21 cellular contexts compared by ENCODE assay signal in the genomic region with DNA sequence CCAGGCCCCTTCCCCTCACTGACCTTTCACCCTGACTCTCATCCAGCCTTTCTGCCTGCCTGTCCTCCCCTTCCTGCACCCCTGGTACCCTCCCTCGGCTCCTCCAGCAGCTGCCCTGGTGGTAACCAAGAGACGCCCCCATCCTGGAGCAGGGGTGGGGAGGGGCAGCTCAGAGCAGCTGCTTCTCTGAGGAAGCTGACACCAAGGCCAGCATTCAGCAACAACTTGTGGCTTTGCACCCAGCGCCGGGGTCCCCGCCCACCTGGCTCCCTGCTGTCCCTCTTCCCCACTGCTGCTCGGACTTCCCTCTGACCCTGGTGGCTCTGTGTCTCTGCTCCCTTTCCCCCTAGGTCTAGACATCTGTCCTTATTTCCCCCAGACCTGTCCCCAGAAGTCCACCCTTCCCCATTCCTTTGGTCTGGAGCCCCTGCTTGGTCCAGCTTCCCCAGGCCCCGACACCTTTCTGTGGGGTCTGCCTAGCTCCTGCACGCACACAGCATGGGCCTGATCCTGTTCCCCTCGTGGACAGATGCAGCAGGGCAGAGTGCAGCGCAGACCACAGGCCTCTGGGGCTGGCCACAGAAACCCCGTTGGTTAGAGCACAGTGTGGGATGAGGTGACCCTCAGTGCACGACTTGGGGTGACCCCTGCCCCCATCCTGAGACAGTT. TPM values are rescaled to one million over a fixed set of nuclear protein-coding genes. Genes with fewer than 3 reads are reported as not detected.
DNase-seq lines count a peak whose midpoint lies in the region; FAIRE-seq and TF ChIP-seq lines count a peak whose summit lies in the region.
"Had no signal": no experiment of that assay in that cellular context is flagged by ENCODE, and none has a peak within 500 bp of the region (broad histone marks: within the 10 kb centered on the region; RNA-seq: fewer than 3 reads in every experiment).

No MANE protein-coding gene starts in this region.

- H3K14ac ChIP-seq in neuronal stem cell (ENCODE audit: low read length): peak overlapping the region; percentile 21

- intact Hi-C loops in vagina (cut with DNase I): no loop called here

- no peak overlapping the region for H4K8ac ChIP-seq in neuronal stem cell (ENCODE audit: low read depth, low read length)

- H4K91ac ChIP-seq in neuronal stem cell (ENCODE audit: low read depth, low read length, poor library complexity): no peak overlapping the region

- in situ Hi-C loops in KBM-7 (cut with MboI; ENCODE audit: low pct_unique_long_range_greater_than_20kb, low sequenced_read_pairs): no loop called here

- FAIRE-seq in astrocyte (lab: Jason Lieb, UNC): no peak
- FAIRE-seq: A204.1, islet of Langerhans had no signal

- H3K4me3 Mint-ChIP-seq in astrocyte (ENCODE audit: unreplicated experiment): no peak overlapping the region

- H3K27me3 Mint-ChIP-seq in astrocyte (ENCODE audit: low read depth, unreplicated experiment): peaks cover 8% of the 10 kb centered on the region

- H3K27ac Mint-ChIP-seq in astrocyte (ENCODE audit: unreplicated experiment): peak overlapping the region; percentile 18
- H3K27ac Mint-ChIP-seq: CD4-positive, alpha-beta T cell had no signal

- H3K9ac ChIP-seq in astrocyte (ENCODE audit: low read length) (no peak overlapping the region), neuronal stem cell (ENCODE audit: low read depth, low read length, poor library complexity) (peak overlapping the region; percentile 44)

- H3K4ac ChIP-seq in neuronal stem cell (ENCODE audit: low read length): no peak overlapping the region

- no peak for TF ChIP-seq POLR2A in vagina (IDR thresholded peaks at IDR 0.05)

- H3K4me3 ChIP-seq in astrocyte (ENCODE audit: insufficient read depth, low read depth, low read length) (no peak overlapping the region), neuronal stem cell (ENCODE audit: low read length in 2 of 2) (no peak overlapping the region), vagina (no peak overlapping the region), foreskin fibroblast (ENCODE audit: low read depth in 1 of 2, low read length in 2 of 2) (no peak overlapping the region)
- H3K4me3 ChIP-seq: ovary had no signal

- no peak overlapping the region for H2BK12ac ChIP-seq in neuronal stem cell (ENCODE audit: low read length)

- peak overlapping the region; percentile 21 for H2AK5ac ChIP-seq in neuronal stem cell (ENCODE audit: low read depth, low read length)

- no peak overlapping the region for H2BK5ac ChIP-seq in neuronal stem cell (ENCODE audit: low read length)

- H3K79me2 ChIP-seq in astrocyte (ENCODE audit: insufficient read depth, low read length): no peaks in the 10 kb centered on the region

- H3K4me2 ChIP-seq in astrocyte (ENCODE audit: low read length): no peak overlapping the region
- H3K4me2 ChIP-seq in neuronal stem cell (ENCODE audit: insufficient read depth, low read length, poor library complexity, severe bottlenecking): no peak overlapping the region

- no CpG with 5 or more reads among the region's 12 CpGs for WGBS in neuronal stem cell (ENCODE audit: extremely low coverage in 2 of 2, insufficient read length in 2 of 2, insufficient replicate concordance in 1 of 2), 2 donors

- H3K36me3 ChIP-seq in astrocyte (ENCODE audit: insufficient read depth, low read length): no peaks in the 10 kb centered on the region
- peaks cover 18 to 24% of the 10 kb centered on the region in 2 donors for H3K36me3 ChIP-seq in neuronal stem cell (replicated peaks in 1 of 2; ENCODE audit: control insufficient read depth in 2 of 2, insufficient read depth in 2 of 2, low read length in 2 of 2)
- peaks cover 0 to 13% of the 10 kb centered on the region in 2 donors for H3K36me3 ChIP-seq in vagina
- H3K36me3 ChIP-seq: ovary had no signal

- H3K18ac ChIP-seq in neuronal stem cell (ENCODE audit: low read length): peak overlapping the region; percentile 3

- peak overlapping the region; percentile 65 for H3K23ac ChIP-seq in neuronal stem cell (ENCODE audit: low read depth, low read length, poor library complexity)

- peaks cover 9% of the 10 kb centered on the region for H3K36me3 Mint-ChIP-seq in astrocyte (ENCODE audit: low read depth, unreplicated experiment)

- DNase-seq in NCI-H2107 treated with DMSO at 0.1 percent for 48 hours (lab: John Stamatoyannopoulos, UW; ENCODE audit: unreplicated experiment): peak; percentile 7
- DNase-seq in NCI-H2107 (lab: John Stamatoyannopoulos, UW): no peak
- peak; percentile 29 for DNase-seq in KBM-7
- DNase-seq in astrocyte (ENCODE audit: low read depth): no peak
- no peak for DNase-seq in neuronal stem cell (ENCODE audit: low spot score)
- DNase-seq in NCI-H774 (lab: John Stamatoyannopoulos, UW): no peak
- DNase-seq in vagina (ENCODE audit: extremely low spot score in 2 of 2): no peak
- DNase-seq in foreskin fibroblast: no peak
- DNase-seq: activated CD4-positive, CD25-positive, alpha-beta regulatory T cell; activated T-cell treated with anti-CD3 and anti-CD28 coated beads for 4 hours; CD4-positive, alpha-beta T cell; central memory CD4-positive, alpha-beta T cell; GOT3; NCI-H1092 treated with DMSO at 0.1 percent for 48 hours; NCI-H226; ovary; stimulated activated CD4-positive, alpha-beta T cell treated with anti-CD3 and anti-CD28 coated beads, Interleukin-15, amount 100 ng/mL, for 24 hours; SW 1271 had no signal

- H3K79me1 ChIP-seq in neuronal stem cell (ENCODE audit: low read depth, low read length): peaks cover 9% of the 10 kb centered on the region

- no peak overlapping the region for H2AFZ ChIP-seq in astrocyte (ENCODE audit: low read depth, low read length)
- H2AFZ ChIP-seq in neuronal stem cell (ENCODE audit: low read length): no peak overlapping the region

- peaks cover 11% of the 10 kb centered on the region for H4K20me1 ChIP-seq in astrocyte (ENCODE audit: insufficient read depth, low read length)

- no peaks in the 10 kb centered on the region for H3K9me3 Mint-ChIP-seq in astrocyte (ENCODE audit: unreplicated experiment)
- H3K9me3 Mint-ChIP-seq: CD4-positive, alpha-beta T cell had no signal

- H3K9me3 ChIP-seq in astrocyte (ENCODE audit: insufficient read depth, low read depth, low read length) (no peaks in the 10 kb centered on the region), neuronal stem cell (replicated peaks in 1 of 2; ENCODE audit: control insufficient read depth in 2 of 2, insufficient read depth in 1 of 2, low read depth in 1 of 2, low read length in 2 of 2) (no peaks in the 10 kb centered on the region), vagina (no peaks in the 10 kb centered on the region)
- H3K9me3 ChIP-seq: ovary had no signal

- TF ChIP-seq CTCF in astrocyte (IDR thresholded peaks at IDR 0.05; ENCODE audit: insufficient read depth, low read depth, low read length) (no peak), vagina (IDR thresholded peaks at IDR 0.05) (no peak), foreskin fibroblast (IDR thresholded peaks at IDR 0.05; ENCODE audit: low read depth, low read length) (no peak)

- H3K27ac ChIP-seq in astrocyte (ENCODE audit: low read depth, low read length): no peak overlapping the region
- no peak overlapping the region for H3K27ac ChIP-seq in neuronal stem cell (replicated peaks; ENCODE audit: low read length)
- no peak overlapping the region for H3K27ac ChIP-seq in vagina
- H3K27ac ChIP-seq: ovary had no signal

- H3K4me1 Mint-ChIP-seq in astrocyte (ENCODE audit: low read depth, unreplicated experiment): peaks cover 2% of the 10 kb centered on the region

- H2BK15ac ChIP-seq in neuronal stem cell (ENCODE audit: low read length): no peak overlapping the region

- no peaks in the 10 kb centered on the region for H3K27me3 ChIP-seq in astrocyte (ENCODE audit: insufficient read depth, low read length)
- H3K27me3 ChIP-seq in neuronal stem cell (ENCODE audit: control insufficient read depth in 3 of 3, insufficient read depth in 3 of 3, low read depth in 1 of 3, low read length in 3 of 3): peaks cover 0 to 4% (median 0%) of the 10 kb centered on the region in 3 experiments
- no peaks in the 10 kb centered on the region for H3K27me3 ChIP-seq in vagina
- H3K27me3 ChIP-seq: ovary had no signal

- no peak overlapping the region for H2BK120ac ChIP-seq in neuronal stem cell (ENCODE audit: low read depth, low read length)

- H3K4me1 ChIP-seq in astrocyte (ENCODE audit: insufficient read depth, low read length): peaks cover 13% of the 10 kb centered on the region
- peaks cover 18 to 42% of the 10 kb centered on the region in 2 donors for H3K4me1 ChIP-seq in neuronal stem cell (ENCODE audit: control insufficient read depth in 2 of 2, insufficient read depth in 1 of 2, low read depth in 1 of 2, low read length in 2 of 2)
- peaks cover 17% of the 10 kb centered on the region for H3K4me1 ChIP-seq in vagina

RNA-seq across cellular contexts. Expression of gene ATP2A1, which starts 1.2 kb away (rescaled TPM):
- 1.0 and 2.0 TPM in 2 replicates for total RNA-seq in astrocyte
- 1.9 TPM for polyA plus RNA-seq in neuronal stem cell (2013, experiment 1 of 2)
- polyA plus RNA-seq in neuronal stem cell (2013, experiment 2 of 2): 1.7 TPM
- not detected for total RNA-seq in vagina
- total RNA-seq: Daoy had no signal

RNA-seq across cellular contexts. Expression of gene SH2B1, which starts 13.5 kb away (rescaled TPM):
- 27.6 and 34.2 TPM in 2 replicates for total RNA-seq in astrocyte
- 37.2 TPM for polyA plus RNA-seq in neuronal stem cell (2013, experiment 1 of 2)
- 36.9 TPM for polyA plus RNA-seq in neuronal stem cell (2013, experiment 2 of 2)
- 28.7 TPM for total RNA-seq in vagina

RNA-seq across cellular contexts. Expression of gene TUFM, which starts 31.0 kb away (rescaled TPM):
- total RNA-seq in astrocyte (136 and 147 TPM in 2 replicates), vagina (91.6 TPM)
- 121 TPM for polyA plus RNA-seq in neuronal stem cell (2013, experiment 1 of 2)
- polyA plus RNA-seq in neuronal stem cell (2013, experiment 2 of 2): 119 TPM

RNA-seq across cellular contexts. Expression of gene RABEP2, which starts 47.9 kb away (rescaled TPM):
- total RNA-seq in astrocyte: 18.6 and 19.4 TPM in 2 replicates
- 5.9 TPM for polyA plus RNA-seq in neuronal stem cell (2013, experiment 1 of 2)
- polyA plus RNA-seq in neuronal stem cell (2013, experiment 2 of 2): 5.4 TPM
- total RNA-seq in vagina: 44.7 TPM

RNA-seq across cellular contexts. Expression of gene ATXN2L, which starts 54.3 kb away (rescaled TPM):
- total RNA-seq in astrocyte (169 and 191 TPM in 2 replicates), vagina (76.4 TPM)
- 170 TPM for polyA plus RNA-seq in neuronal stem cell (2013, experiment 1 of 2)
- polyA plus RNA-seq in neuronal stem cell (2013, experiment 2 of 2): 177 TPM

Comparison
In these comparisons a context has a peak if more than half of its experiments do, and no peak if none do; other contexts are left out.
1. DNase-seq: peak in NCI-H2107 treated with DMSO at 0.1 percent for 48 hours (single experiment) and KBM-7 (single experiment); none in NCI-H2107 (single experiment), astrocyte (single experiment), neuronal stem cell (single experiment), NCI-H774 (single experiment), vagina (0 of 2) and foreskin fibroblast (0 of 2).